Comparison of ENCODE assay signal across 17 cellular contexts in genomic region chr13:106691251-106691650, GRCh38.
"Had no signal": no experiment of that assay in that cellular context is flagged by ENCODE, and none has a peak within 500 bp of the region (broad histone marks: within the 10 kb centered on the region; RNA-seq: fewer than 3 reads in every experiment).

No MANE protein-coding gene starts in this region.

- H3K27me3 Mint-ChIP-seq: activated CD8-positive, alpha-beta memory T cell treated with anti-CD3 and anti-CD28 coated beads, Interleukin-2, amount 10 ng/mL, durations not matched to agents 7 days and 5 days; activated T-cell treated with anti-CD3 and anti-CD28 coated beads, Interleukin-2, amount 50 U/mL, for 24 hours; dendritic cell treated with granulocyte-macrophage colony-stimulating factor and Interleukin-4, amounts not matched to agents 40 ng/mL and 50 ng/mL, for 4 days; effector memory CD8-positive, alpha-beta T cell; naive thymus-derived CD4-positive, alpha-beta T cell; T-helper 17 cell had no signal

- H3K9me3 Mint-ChIP-seq: activated naive CD4-positive, alpha-beta T cell treated with anti-CD3 and anti-CD28 coated beads, Interleukin-2, amount 50 U/mL, for 72 hours; activated T-cell treated with anti-CD3 and anti-CD28 coated beads, Interleukin-2, amount 50 U/mL, for 24 hours; dendritic cell treated with granulocyte-macrophage colony-stimulating factor and Interleukin-4, amounts not matched to agents 40 ng/mL and 50 ng/mL, for 4 days; effector memory CD8-positive, alpha-beta T cell; naive thymus-derived CD4-positive, alpha-beta T cell had no signal

- H3K4me1 ChIP-seq: left lung, tibial artery had no signal

- FAIRE-seq: islet of Langerhans had no signal

- H3K27ac ChIP-seq: brain microvascular endothelial cell, tibial artery had no signal

- H3K4me3 Mint-ChIP-seq: activated CD8-positive, alpha-beta memory T cell treated with anti-CD3 and anti-CD28 coated beads, Interleukin-2, amount 10 ng/mL, durations not matched to agents 7 days and 5 days; activated T-cell treated with anti-CD3 and anti-CD28 coated beads, Interleukin-2, amount 50 U/mL, for 24 hours; dendritic cell treated with granulocyte-macrophage colony-stimulating factor and Interleukin-4, amounts not matched to agents 40 ng/mL and 50 ng/mL, for 4 days; effector memory CD8-positive, alpha-beta T cell; naive thymus-derived CD4-positive, alpha-beta T cell; T-helper 17 cell had no signal

- H3K9me3 ChIP-seq: left lung, tibial artery had no signal

- H3K36me3 Mint-ChIP-seq: activated CD8-positive, alpha-beta memory T cell treated with anti-CD3 and anti-CD28 coated beads, Interleukin-2, amount 10 ng/mL, durations not matched to agents 7 days and 5 days; activated naive CD4-positive, alpha-beta T cell treated with anti-CD3 and anti-CD28 coated beads, Interleukin-2, amount 50 U/mL, for 72 hours; naive thymus-derived CD4-positive, alpha-beta T cell had no signal

- H3K27me3 ChIP-seq: brain microvascular endothelial cell, left lung, tibial artery had no signal

- H3K4me1 Mint-ChIP-seq: activated CD8-positive, alpha-beta memory T cell treated with anti-CD3 and anti-CD28 coated beads, Interleukin-2, amount 10 ng/mL, durations not matched to agents 7 days and 5 days; naive thymus-derived CD4-positive, alpha-beta T cell; T-helper 17 cell had no signal

- H3K4me3 ChIP-seq: left lung, tibial artery had no signal

- H3K36me3 ChIP-seq: brain microvascular endothelial cell, left lung, tibial artery had no signal

- H3K27ac Mint-ChIP-seq: activated CD8-positive, alpha-beta memory T cell treated with anti-CD3 and anti-CD28 coated beads, Interleukin-2, amount 10 ng/mL, durations not matched to agents 7 days and 5 days; activated naive CD4-positive, alpha-beta T cell treated with anti-CD3 and anti-CD28 coated beads, Interleukin-2, amount 50 U/mL, for 72 hours; activated T-cell treated with anti-CD3 and anti-CD28 coated beads, Interleukin-2, amount 50 U/mL, for 24 hours; dendritic cell treated with granulocyte-macrophage colony-stimulating factor and Interleukin-4, amounts not matched to agents 40 ng/mL and 50 ng/mL, for 4 days; effector memory CD8-positive, alpha-beta T cell; naive thymus-derived CD4-positive, alpha-beta T cell; T-helper 17 cell had no signal

- DNase-seq: activated CD4-positive, alpha-beta T cell treated with anti-CD3 and anti-CD28 coated beads, Interleukin-2, amount 50 U/mL, for 48 hours; activated CD4-positive, CD25-positive, alpha-beta regulatory T cell treated with anti-CD3 and anti-CD28 coated beads, Interleukin-2, amount 50 U/mL, for 72 hours; activated CD8-positive, alpha-beta memory T cell treated with anti-CD3 and anti-CD28 coated beads, Interleukin-2, amount 10 ng/mL, durations not matched to agents 7 days and 5 days; activated effector memory CD4-positive, alpha-beta T cell treated with anti-CD3 and anti-CD28 coated beads, Interleukin-2, amount 50 U/mL, for 16 hours; activated T-cell treated with anti-CD3 and anti-CD28 coated beads, Interleukin-2, amount 50 U/mL, for 24 hours; amygdala; brain microvascular endothelial cell; cerebellar nuclear complex; effector memory CD8-positive, alpha-beta T cell; left lung; naive thymus-derived CD4-positive, alpha-beta T cell; stimulated activated CD4-positive, alpha-beta T cell treated with anti-CD3 and anti-CD28 coated beads, Interleukin-15, amount 100 ng/mL, for 24 hours; T-helper 17 cell; tibial artery had no signal
